In the genomic region with DNA sequence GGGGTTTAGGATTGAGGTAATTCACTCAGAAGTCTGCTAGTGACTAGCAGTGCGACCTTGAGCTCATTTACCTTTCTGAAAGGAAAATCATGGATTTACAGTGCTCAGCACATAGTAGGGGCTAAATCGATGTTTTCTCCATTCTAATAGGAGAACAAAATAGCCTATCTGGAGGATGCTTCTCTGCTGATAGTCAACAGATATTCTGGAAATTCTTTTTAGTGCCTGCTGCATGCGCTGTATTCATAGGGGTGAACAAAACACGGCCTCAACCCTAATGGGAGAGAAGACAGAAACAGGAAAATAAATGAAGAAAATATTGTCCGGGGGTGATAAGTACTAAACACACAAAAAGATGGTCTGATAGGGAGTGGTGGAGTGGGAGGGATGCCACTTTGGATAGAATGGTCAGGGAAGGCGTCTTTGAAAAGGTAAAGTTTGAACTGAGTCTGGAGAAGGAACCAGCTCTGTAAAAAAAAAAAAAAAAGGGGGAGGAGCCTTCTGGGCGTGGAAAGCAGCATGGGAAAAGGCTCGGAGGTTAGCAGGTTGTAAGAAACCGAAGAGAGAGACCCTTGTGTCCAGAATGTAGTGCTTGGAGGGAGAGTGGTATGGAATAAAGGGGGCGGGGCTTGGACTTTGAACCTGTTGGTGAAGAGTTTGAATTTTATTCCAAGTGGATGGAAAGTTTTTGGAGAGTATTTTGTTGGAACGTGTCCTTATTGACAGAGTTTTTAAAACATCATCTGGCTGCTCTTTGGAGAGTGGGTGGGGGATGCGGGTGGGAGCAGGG, we compare ENCODE assay signal across 7 cellular contexts.
DNase-seq lines count a peak whose midpoint lies in the region; TF ChIP-seq lines count a peak whose summit lies in the region.

No MANE protein-coding gene starts in this region.

- no peaks in the 10 kb centered on the region for H3K27me3 ChIP-seq in mucosa of rectum (ENCODE audit: control insufficient read depth in 2 of 2, insufficient read depth in 2 of 2, low read length in 2 of 2)

- H3K36me3 ChIP-seq in ES-I3 (ENCODE audit: insufficient read depth, low read length) (no peaks in the 10 kb centered on the region), mucosa of rectum (ENCODE audit: control insufficient read depth in 2 of 2, insufficient read depth in 2 of 2, low read length in 2 of 2) (peaks cover 0 to 10% of the 10 kb centered on the region in 2 donors)

- H3K4me3 ChIP-seq in choroid plexus epithelial cell (ENCODE audit: low read depth, low read length) (peak overlapping the region; percentile 93), mucosa of rectum (ENCODE audit: low read length in 2 of 2) (peak overlapping the region; percentile 97 to 100)

- DNase-seq in NCI-H2029 treated with DMSO at 0.1 percent for 48 hours (lab: John Stamatoyannopoulos, UW) (peak; percentile 31), choroid plexus epithelial cell (ENCODE audit: low read depth) (peak; percentile 22), NCI-H1694 treated with DMSO at 0.1 percent for 48 hours (lab: John Stamatoyannopoulos, UW) (no peak), NCI-H774 (lab: John Stamatoyannopoulos, UW) (no peak), globus pallidus (ENCODE audit: low spot score) (no peak)

- H3K27ac ChIP-seq in mucosa of rectum (ENCODE audit: low read depth in 2 of 2, low read length in 2 of 2) = peak overlapping the region; percentile 98

- no peak for TF ChIP-seq CTCF in choroid plexus epithelial cell (conservative IDR thresholded peaks at IDR 0.05; ENCODE audit: low read depth, low read length)

- H3K9me3 ChIP-seq in ES-I3 (ENCODE audit: control insufficient read depth, insufficient read depth, low read length) = no peaks in the 10 kb centered on the region
- H3K9me3 ChIP-seq in mucosa of rectum (ENCODE audit: control insufficient read depth in 2 of 2, low read length in 2 of 2) = no peaks in the 10 kb centered on the region

- H3K9ac ChIP-seq in ES-I3 (ENCODE audit: low read depth, low read length) (peak overlapping the region; percentile 97), mucosa of rectum (ENCODE audit: low read depth in 1 of 2, low read length in 2 of 2) (peak overlapping the region; percentile 98 to 100)

- H3K4me1 ChIP-seq in ES-I3 (ENCODE audit: insufficient read depth, low read length) = peaks cover 9% of the 10 kb centered on the region
- H3K4me1 ChIP-seq in mucosa of rectum (ENCODE audit: control insufficient read depth in 2 of 2, insufficient read depth in 2 of 2, low read length in 2 of 2) = peaks cover 39 to 44% of the 10 kb centered on the region in 2 donors

Comparison
In these comparisons a context has a peak if more than half of its experiments do, and no peak if none do; other contexts are left out.
1. DNase-seq: peak in NCI-H2029 treated with DMSO at 0.1 percent for 48 hours (single experiment) and choroid plexus epithelial cell (single experiment); none in NCI-H1694 treated with DMSO at 0.1 percent for 48 hours (single experiment), NCI-H774 (single experiment) and globus pallidus (single experiment).